ENCODE assay signal across 8 cellular contexts in the genomic region with DNA sequence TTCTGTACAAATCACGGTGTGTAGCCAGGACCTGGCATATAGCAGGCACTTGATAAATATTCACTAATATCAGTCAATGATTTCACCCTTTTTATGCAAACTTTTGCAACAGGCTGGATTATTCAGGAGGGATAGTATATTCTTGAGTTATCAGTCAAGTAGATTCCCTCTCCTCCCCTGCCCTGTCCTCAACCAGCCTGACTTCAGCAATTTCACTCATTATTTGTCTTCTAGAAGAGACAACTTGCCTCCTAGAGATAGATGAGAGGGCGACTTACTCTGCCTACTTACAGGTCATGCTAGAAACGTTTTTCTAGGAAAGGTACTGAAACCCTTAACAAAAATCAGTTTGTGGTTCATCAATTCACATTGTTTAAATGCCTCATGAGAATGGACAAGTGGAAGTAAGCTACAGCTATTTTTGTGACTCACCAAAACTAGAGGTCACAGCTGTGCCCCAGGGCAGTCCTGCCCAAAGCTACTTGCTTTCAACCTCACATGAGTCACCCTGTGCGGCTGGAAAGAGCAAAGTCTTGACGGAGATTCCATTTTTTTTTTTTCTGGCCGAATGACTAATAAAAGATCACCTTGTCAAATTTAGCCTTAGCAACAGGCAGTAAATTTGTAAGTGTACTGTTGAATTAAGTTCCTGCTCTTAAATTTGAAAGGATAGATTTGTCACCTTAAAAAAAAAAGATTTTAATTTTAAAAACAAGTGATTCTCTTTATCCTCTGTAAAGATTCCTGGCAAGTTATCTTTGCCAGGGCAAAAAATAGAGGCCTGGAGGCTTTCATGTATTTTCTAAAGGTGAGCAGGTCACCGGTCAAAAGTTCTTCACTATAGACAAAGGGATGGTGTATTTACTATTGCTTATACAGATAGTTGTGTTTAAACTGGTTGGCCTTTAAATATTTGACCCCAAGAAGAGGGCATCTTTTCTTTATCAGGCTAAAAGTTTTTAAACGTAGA.
DNase-seq lines count a peak whose midpoint lies in the region.

No MANE protein-coding gene starts in this region.

- DNase-seq in AG20443 (ENCODE audit: low spot score): peak; percentile 91
- peak; percentile 6 for DNase-seq in GOT3 (lab: John Stamatoyannopoulos, UW)
- peak; percentile 18 for DNase-seq in NOMO-1 treated with dmso at 0.1 percent for 144 hours (lab: John Stamatoyannopoulos, UW; ENCODE audit: unreplicated experiment)
- peak; percentile 6 for DNase-seq in hepatic stellate cell (ENCODE audit: low spot score)
- no peak for DNase-seq in effector CD8-positive, alpha-beta T cell (lab: John Stamatoyannopoulos, UW)
- DNase-seq in NCI-H774 (lab: John Stamatoyannopoulos, UW): no peak
- DNase-seq in stimulated activated naive CD4-positive, alpha-beta T cell (lab: John Stamatoyannopoulos, UW): no peak
- DNase-seq in NCI-H82 treated with DMSO at 0.1 percent for 48 hours (lab: John Stamatoyannopoulos, UW; ENCODE audit: unreplicated experiment): no peak

Comparison
In these comparisons a context has a peak if more than half of its experiments do, and no peak if none do; other contexts are left out.
1. DNase-seq: peak in AG20443 (single experiment), GOT3 (single experiment), NOMO-1 treated with dmso at 0.1 percent for 144 hours (single experiment) and hepatic stellate cell (single experiment); none in effector CD8-positive, alpha-beta T cell (single experiment), NCI-H774 (single experiment), stimulated activated naive CD4-positive, alpha-beta T cell (0 of 6) and NCI-H82 treated with DMSO at 0.1 percent for 48 hours (single experiment).